In the genomic region with DNA sequence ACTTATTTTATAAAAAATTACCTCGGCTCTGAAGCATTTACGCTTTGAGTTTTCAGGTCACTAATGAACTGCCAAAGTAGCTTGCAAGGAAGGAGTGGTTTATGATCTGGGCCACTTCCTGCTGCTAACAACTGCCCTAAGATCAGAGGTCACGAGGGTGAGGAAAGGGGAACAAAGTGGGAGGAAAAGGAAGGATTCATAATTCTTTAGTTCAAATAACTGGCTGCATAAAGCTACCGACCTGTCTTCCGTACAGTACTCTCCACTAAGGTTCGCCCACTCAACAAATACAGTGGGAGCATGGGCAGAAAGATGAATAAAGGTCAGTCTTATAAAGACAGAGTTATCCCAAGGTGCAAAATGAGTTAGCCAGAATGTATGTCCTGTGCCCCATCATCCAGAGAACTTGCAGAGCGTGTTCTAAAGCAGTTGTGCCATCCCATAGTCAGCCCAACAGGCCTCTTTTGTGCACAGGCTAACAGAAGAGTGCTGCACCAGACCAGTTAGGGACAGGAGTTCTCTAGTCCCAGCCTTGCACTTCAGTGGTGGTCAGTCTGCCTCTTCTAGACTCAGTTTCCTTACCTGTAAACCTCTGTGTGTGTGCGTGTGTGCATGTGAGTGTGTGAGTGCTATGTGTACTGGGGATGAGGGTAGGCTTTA, we compare ENCODE assay signal across 9 cellular contexts.
A peak's percentile ranks its signal among the peaks of the same experiment; 100 is the strongest.
DNase-seq lines count a peak whose midpoint lies in the region; ATAC-seq and TF ChIP-seq lines count a peak whose summit lies in the region.
"Had no signal": no experiment of that assay in that cellular context is flagged by ENCODE, and none has a peak within 500 bp of the region (broad histone marks: within the 10 kb centered on the region; RNA-seq: fewer than 3 reads in every experiment).

No MANE protein-coding gene starts in this region.

- no peaks in the 10 kb centered on the region for H3K9me3 Mint-ChIP-seq in Calu3 (ENCODE audit: low read depth, unreplicated experiment)

- TF ChIP-seq CTCF in colonic mucosa (IDR thresholded peaks at IDR 0.05) (no peak), neutrophil (IDR thresholded peaks at IDR 0.05) (no peak), Calu3 (IDR thresholded peaks at IDR 0.05; ENCODE audit: unreplicated experiment) (no peak)

- no peak overlapping the region for H3K4me3 ChIP-seq in Jurkat, Clone E6-1 (ENCODE audit: low read length)
- H3K4me3 ChIP-seq in colonic mucosa (peak overlapping the region; percentile 4), neutrophil (ENCODE audit: low read depth in 1 of 2, low read length in 1 of 2) (peak overlapping the region; percentile 49 to 56)
- H3K4me3 ChIP-seq: pancreas had no signal

- H3K36me3 Mint-ChIP-seq in Calu3 (ENCODE audit: insufficient read depth, unreplicated experiment) = no peaks in the 10 kb centered on the region

- no peaks in the 10 kb centered on the region for H3K36me3 ChIP-seq in colonic mucosa
- H3K36me3 ChIP-seq in neutrophil = no peaks in the 10 kb centered on the region
- H3K36me3 ChIP-seq: pancreas had no signal

- ATAC-seq in GM18511 (IDR thresholded peaks at IDR 0.05; ENCODE audit: unreplicated experiment) = peak; percentile 61
- no peak for ATAC-seq in HG03521 (IDR thresholded peaks at IDR 0.05; ENCODE audit: unreplicated experiment)

- H3K27me3 Mint-ChIP-seq in Calu3 (ENCODE audit: unreplicated experiment) = no peaks in the 10 kb centered on the region

- intact Hi-C loops in colonic mucosa (cut with DNase I) = no loop called here
- intact Hi-C loops in Calu3 (cut with micrococcal nuclease; ENCODE audit: unreplicated experiment) = no loop called here

- peaks cover 56% of the 10 kb centered on the region for H3K4me1 Mint-ChIP-seq in Calu3 (ENCODE audit: low read depth, unreplicated experiment)

- H3K27me3 ChIP-seq in colonic mucosa = no peaks in the 10 kb centered on the region
- H3K27me3 ChIP-seq in neutrophil = no peaks in the 10 kb centered on the region
- H3K27me3 ChIP-seq: pancreas had no signal

- CTCF ChIA-PET in Calu3 (lab: Charles Lee) = no interaction called here

- peaks cover 25% of the 10 kb centered on the region for H3K4me1 ChIP-seq in colonic mucosa
- peaks cover 45 to 50% of the 10 kb centered on the region in 2 experiments for H3K4me1 ChIP-seq in neutrophil (ENCODE audit: control insufficient read depth in 1 of 2, insufficient read depth in 1 of 2, low read depth in 1 of 2, low read length in 1 of 2)

- no TSS peak for BruUV-seq in Calu3 (replicated peaks; lab: Mats Ljungman, UMichigan)

- H3K27ac Mint-ChIP-seq in Calu3 (ENCODE audit: unreplicated experiment) = no peak overlapping the region

- no peak overlapping the region for H3K9ac ChIP-seq in colonic mucosa (ENCODE audit: low read depth in 2 of 2, low read length in 2 of 2)

- DNase-seq in Jurkat, Clone E6-1 (ENCODE audit: low read depth, low spot score) = peak; percentile 15
- DNase-seq in colonic mucosa (peak; percentile 71), SW480 (ENCODE audit: low spot score) (no peak), Calu3 (no peak), NCI-H2081 treated with DMSO at 0.1 percent for 48 hours (lab: John Stamatoyannopoulos, UW) (no peak)
- DNase-seq: pancreas had no signal

- H3K9me3 ChIP-seq in colonic mucosa = no peaks in the 10 kb centered on the region
- no peaks in the 10 kb centered on the region for H3K9me3 ChIP-seq in neutrophil
- H3K9me3 ChIP-seq: pancreas had no signal

- H3K4me3 Mint-ChIP-seq in Calu3 (ENCODE audit: low read depth, unreplicated experiment) = no peak overlapping the region

- H3K27ac ChIP-seq in colonic mucosa = peak overlapping the region; percentile 68
- H3K27ac ChIP-seq in neutrophil = peak overlapping the region; percentile 69

Comparison
In these comparisons a context has a peak if more than half of its experiments do, and no peak if none do; other contexts are left out.
1. DNase-seq: peak in Jurkat, Clone E6-1 (single experiment) and colonic mucosa (single experiment); none in SW480 (single experiment), Calu3 (single experiment) and NCI-H2081 treated with DMSO at 0.1 percent for 48 hours (single experiment).